Comparison of ENCODE assay signal across 26 cellular contexts in the genomic region with DNA sequence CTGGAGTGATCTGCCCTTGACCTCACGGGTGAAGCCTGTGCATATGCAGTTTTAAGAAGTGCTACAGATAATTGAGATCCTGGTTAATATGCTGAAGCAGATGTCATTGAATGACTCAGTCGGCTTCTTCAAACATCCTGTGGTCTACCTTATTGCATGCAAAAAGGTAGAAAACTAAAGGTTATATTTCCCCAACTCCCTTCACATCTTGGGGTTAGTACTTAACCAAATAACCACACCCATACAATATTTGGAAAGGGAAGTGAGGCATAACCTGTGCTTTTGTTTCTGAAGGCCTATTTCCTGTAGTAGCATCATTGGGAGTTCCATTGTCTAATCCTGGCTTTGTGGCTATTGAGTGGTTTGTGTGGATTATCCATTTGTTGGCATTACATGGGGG. TPM values are rescaled to one million over a fixed set of nuclear protein-coding genes. Genes with fewer than 3 reads are reported as not detected.
DNase-seq lines count a peak whose midpoint lies in the region; ATAC-seq and TF ChIP-seq lines count a peak whose summit lies in the region.
"Had no signal": no experiment of that assay in that cellular context is flagged by ENCODE, and none has a peak within 500 bp of the region (broad histone marks: within the 10 kb centered on the region; RNA-seq: fewer than 3 reads in every experiment).

No MANE protein-coding gene starts in this region.

- H3K36me3 ChIP-seq in esophagus (ENCODE audit: control insufficient read depth in 2 of 2, insufficient read depth in 2 of 2, low read length in 1 of 2) (no peaks in the 10 kb centered on the region), mucosa of descending colon (ENCODE audit: low read depth) (no peaks in the 10 kb centered on the region), left lung (no peaks in the 10 kb centered on the region)
- H3K36me3 ChIP-seq: heart right ventricle, neutrophil, upper lobe of left lung had no signal

- H3K4me1 ChIP-seq in esophagus (ENCODE audit: control insufficient read depth in 2 of 2, insufficient read depth in 2 of 2, low read length in 1 of 2) (no peaks in the 10 kb centered on the region), mucosa of descending colon (ENCODE audit: low read depth) (no peaks in the 10 kb centered on the region), left lung (no peaks in the 10 kb centered on the region)
- H3K4me1 ChIP-seq: A549, foreskin keratinocyte, heart right ventricle, upper lobe of left lung had no signal

- no peaks in the 10 kb centered on the region for H3K9me3 ChIP-seq in esophagus (ENCODE audit: control insufficient read depth in 2 of 2, insufficient read depth in 1 of 2, low read depth in 1 of 2, low read length in 1 of 2)
- H3K9me3 ChIP-seq in mucosa of descending colon = peaks cover 8% of the 10 kb centered on the region
- H3K9me3 ChIP-seq in left lung = peaks cover 0 to 18% of the 10 kb centered on the region in 2 donors
- H3K9me3 ChIP-seq: A549, neutrophil had no signal

- intact Hi-C loops in mucosa of descending colon (cut with DNase I, micrococcal nuclease) = no loop called here
- intact Hi-C loops in left lung (cut with DNase I) = no loop called here

- no peak overlapping the region for H3K4me3 ChIP-seq in esophagus (ENCODE audit: low read depth in 1 of 2, low read length in 2 of 2)
- H3K4me3 ChIP-seq in mucosa of descending colon = no peak overlapping the region
- H3K4me3 ChIP-seq in left lung = no peak overlapping the region
- H3K4me3 ChIP-seq: A549, heart right ventricle, upper lobe of left lung had no signal

- ATAC-seq in HG02938 (IDR thresholded peaks at IDR 0.05; ENCODE audit: unreplicated experiment) (peak; percentile 43), mucosa of descending colon (no peak), left lung (no peak)
- ATAC-seq: A549, foreskin keratinocyte, heart right ventricle, left lobe of liver, Right ventricle myocardium inferior had no signal

- H3K27ac ChIP-seq in esophagus (ENCODE audit: low read depth in 2 of 2, low read length in 1 of 2) = peak overlapping the region; percentile 10 to 62
- no peak overlapping the region for H3K27ac ChIP-seq in left lung
- H3K27ac ChIP-seq: A549, foreskin keratinocyte, heart right ventricle, neutrophil, upper lobe of left lung had no signal

- H3K27me3 ChIP-seq in esophagus (ENCODE audit: control insufficient read depth in 1 of 2, insufficient read depth in 2 of 2, low read length in 2 of 2) = no peaks in the 10 kb centered on the region
- no peaks in the 10 kb centered on the region for H3K27me3 ChIP-seq in left lung
- H3K27me3 ChIP-seq: foreskin keratinocyte, heart right ventricle, neutrophil, upper lobe of left lung had no signal

- TF ChIP-seq CTCF in mucosa of descending colon (IDR thresholded peaks at IDR 0.05) (no peak), left lung (IDR thresholded peaks at IDR 0.05) (no peak)

- DNase-seq in NCI-H82 (lab: John Stamatoyannopoulos, UW) (peak; percentile 27), NCI-H82 treated with DMSO at 0.1 percent for 48 hours (lab: John Stamatoyannopoulos, UW; ENCODE audit: unreplicated experiment) (no peak), NCI-H748 treated with DMSO at 0.1 percent for 48 hours (lab: John Stamatoyannopoulos, UW) (peak; percentile 95), hepatic stellate cell (ENCODE audit: low spot score) (no peak), mucosa of descending colon (no peak), left lung (no peak)
- DNase-seq: activated B cell treated with CpG ODN at 0.5 μM for 24 hours; activated CD4-positive, alpha-beta T cell treated with anti-CD3 and anti-CD28 coated beads, Interleukin-2, amount 50 U/mL, for 4 hours; activated effector memory CD4-positive, alpha-beta T cell treated with anti-CD3 and anti-CD28 coated beads, Interleukin-2, amount 50 U/mL, for 16 hours; CD8-positive, alpha-beta memory T cell; DMS79 treated with DMSO at 0.1 percent for 48 hours; erythroblast; foreskin keratinocyte; heart right ventricle; Kasumi-1; mesendoderm; NCI-H1048; stimulated activated CD8-positive, alpha-beta memory T cell treated with anti-CD3 and anti-CD28 coated beads, Interleukin-4, amount 100 ng/mL, for 48 hours; T1000; upper lobe of left lung had no signal

- 66 to 69% methylated on average over 2 of the region's 2 CpGs for WGBS in esophagus, 2 donors

RNA-seq across cellular contexts. Expression of gene RAP2A, which starts 58.3 kb away (rescaled TPM):
- 10 to 100 TPM in 1 of 2 donors, 1 to 10 TPM in 1; 7.4 to 12.5 TPM for polyA plus RNA-seq in esophagus
- total RNA-seq in mucosa of descending colon (10 to 100 TPM; 25.5 to 32.5 (median 29.8) TPM), left lung (10 to 100 TPM; 49.9 to 53.5 TPM)

Comparison
In these comparisons a context has a peak if more than half of its experiments do, and no peak if none do; other contexts are left out.
1. DNase-seq: peak in NCI-H82 (single experiment) and NCI-H748 treated with DMSO at 0.1 percent for 48 hours (single experiment); none in NCI-H82 treated with DMSO at 0.1 percent for 48 hours (single experiment), hepatic stellate cell (single experiment), mucosa of descending colon (0 of 3) and left lung (0 of 2).
2. H3K27ac ChIP-seq: peak in esophagus (2 of 2); none in left lung (0 of 2).